1 cellular context compared by ENCODE assay signal in genomic region chr1:61337981-61338848, GRCh38.
TF ChIP-seq lines count a peak whose summit lies in the region.

No MANE protein-coding gene starts in this region.

TF ChIP-seq in HepG2, 621 proteins besides CTCF, POLR2A, EP300 and RAD21 (continued from another document and continues in another):
- TF ChIP-seq ZNF317 (CRISPR knock-in tag; IDR thresholded peaks at IDR 0.05) (no peak), ZFP36L1 (CRISPR knock-in tag; IDR thresholded peaks at IDR 0.05) (no peak), DBP (CRISPR knock-in tag; IDR thresholded peaks at IDR 0.05; ENCODE audit: not compliant biosample characterization) (no peak), ONECUT2 (CRISPR knock-in tag; IDR thresholded peaks at IDR 0.05) (peak; percentile 46), ZNF749 (CRISPR knock-in tag; IDR thresholded peaks at IDR 0.05; ENCODE audit: borderline replicate concordance) (peak; percentile 52; the same call in 1 of the 2 replicates), RXRA (CRISPR knock-in tag; IDR thresholded peaks at IDR 0.05) (peak; percentile 35; the same call in 1 of the 2 replicates), MED13 (CRISPR knock-in tag; IDR thresholded peaks at IDR 0.05) (no peak), ZNF589 (CRISPR knock-in tag; conservative IDR thresholded peaks at IDR 0.05) (no peak), ZNF512B (CRISPR knock-in tag; IDR thresholded peaks at IDR 0.05; ENCODE audit: borderline replicate concordance) (no peak), ZNF232 (CRISPR knock-in tag; IDR thresholded peaks at IDR 0.05; ENCODE audit: borderline replicate concordance) (no peak), ERF (CRISPR knock-in tag; IDR thresholded peaks at IDR 0.05) (no peak; the same call in 1 of the 2 replicates), ZNF546 (CRISPR knock-in tag; conservative IDR thresholded peaks at IDR 0.05) (no peak), POLR2G (IDR thresholded peaks at IDR 0.05; ENCODE audit: low read depth, low read length) (no peak), ZNF12 (CRISPR knock-in tag; IDR thresholded peaks at IDR 0.05) (no peak; the same call in 1 of the 2 replicates), SPEN (CRISPR knock-in tag; IDR thresholded peaks at IDR 0.05; ENCODE audit: low read depth) (no peak), HHEX (CRISPR knock-in tag; IDR thresholded peaks at IDR 0.05) (no peak), ZBTB40 (IDR thresholded peaks at IDR 0.05) (no peak), ZBTB40 (CRISPR knock-in tag; IDR thresholded peaks at IDR 0.05) (no peak; the same call in 1 of the 2 replicates), MTERF4 (CRISPR knock-in tag; IDR thresholded peaks at IDR 0.05) (no peak), GMEB1 (CRISPR knock-in tag; IDR thresholded peaks at IDR 0.05; ENCODE audit: borderline replicate concordance) (no peak), JARID2 (CRISPR knock-in tag; IDR thresholded peaks at IDR 0.05; ENCODE audit: insufficient replicate concordance) (no peak), ASH2L (IDR thresholded peaks at IDR 0.05; ENCODE audit: insufficient read length, low read depth, low read length) (peak; percentile 44), SMC3 (IDR thresholded peaks at IDR 0.05; ENCODE audit: low read length) (peak; percentile 45), U2AF2 (IDR thresholded peaks at IDR 0.05; ENCODE audit: low read depth, low read length) (no peak), ZNF276 (CRISPR knock-in tag; IDR thresholded peaks at IDR 0.05; ENCODE audit: low read depth) (no peak), ZNF761 (CRISPR knock-in tag; conservative IDR thresholded peaks at IDR 0.05) (no peak), NFKBIZ (CRISPR knock-in tag; IDR thresholded peaks at IDR 0.05) (no peak), RARA (CRISPR knock-in tag; IDR thresholded peaks at IDR 0.05) (peak; percentile 42), ZBTB7B (CRISPR knock-in tag; IDR thresholded peaks at IDR 0.05) (peak; percentile 97), SP5 (CRISPR knock-in tag; IDR thresholded peaks at IDR 0.05; ENCODE audit: borderline replicate concordance, low read depth) (no peak), ZMYM3 (CRISPR knock-in tag; IDR thresholded peaks at IDR 0.05) (peak; percentile 22; the same call in 1 of the 2 replicates), ZFP41 (CRISPR knock-in tag; IDR thresholded peaks at IDR 0.05; ENCODE audit: borderline replicate concordance) (no peak)
- TF ChIP-seq, protein P1, sequence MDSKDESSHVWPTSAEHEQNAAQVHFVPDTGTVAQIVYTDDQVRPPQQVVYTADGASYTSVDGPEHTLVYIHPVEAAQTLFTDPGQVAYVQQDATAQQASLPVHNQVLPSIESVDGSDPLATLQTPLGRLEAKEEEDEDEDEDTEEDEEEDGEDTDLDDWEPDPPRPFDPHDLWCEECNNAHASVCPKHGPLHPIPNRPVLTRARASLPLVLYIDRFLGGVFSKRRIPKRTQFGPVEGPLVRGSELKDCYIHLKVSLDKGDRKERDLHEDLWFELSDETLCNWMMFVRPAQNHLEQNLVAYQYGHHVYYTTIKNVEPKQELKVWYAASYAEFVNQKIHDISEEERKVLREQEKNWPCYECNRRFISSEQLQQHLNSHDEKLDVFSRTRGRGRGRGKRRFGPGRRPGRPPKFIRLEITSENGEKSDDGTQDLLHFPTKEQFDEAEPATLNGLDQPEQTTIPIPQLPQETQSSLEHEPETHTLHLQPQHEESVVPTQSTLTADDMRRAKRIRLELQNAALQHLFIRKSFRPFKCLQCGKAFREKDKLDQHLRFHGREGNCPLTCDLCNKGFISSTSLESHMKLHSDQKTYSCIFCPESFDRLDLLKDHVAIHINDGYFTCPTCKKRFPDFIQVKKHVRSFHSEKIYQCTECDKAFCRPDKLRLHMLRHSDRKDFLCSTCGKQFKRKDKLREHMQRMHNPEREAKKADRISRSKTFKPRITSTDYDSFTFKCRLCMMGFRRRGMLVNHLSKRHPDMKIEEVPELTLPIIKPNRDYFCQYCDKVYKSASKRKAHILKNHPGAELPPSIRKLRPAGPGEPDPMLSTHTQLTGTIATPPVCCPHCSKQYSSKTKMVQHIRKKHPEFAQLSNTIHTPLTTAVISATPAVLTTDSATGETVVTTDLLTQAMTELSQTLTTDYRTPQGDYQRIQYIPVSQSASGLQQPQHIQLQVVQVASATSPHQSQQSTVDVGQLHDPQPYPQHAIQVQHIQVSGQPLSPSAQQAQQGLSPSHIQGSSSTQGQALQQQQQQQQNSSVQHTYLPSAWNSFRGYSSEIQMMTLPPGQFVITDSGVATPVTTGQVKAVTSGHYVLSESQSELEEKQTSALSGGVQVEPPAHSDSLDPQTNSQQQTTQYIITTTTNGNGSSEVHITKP (CRISPR knock-in tag; IDR thresholded peaks at IDR 0.05; ENCODE audit: low read depth) = 0 out of 2 replicates have a peak, but pooled peaks have one; percentile 18
- TF ChIP-seq, protein P2, sequence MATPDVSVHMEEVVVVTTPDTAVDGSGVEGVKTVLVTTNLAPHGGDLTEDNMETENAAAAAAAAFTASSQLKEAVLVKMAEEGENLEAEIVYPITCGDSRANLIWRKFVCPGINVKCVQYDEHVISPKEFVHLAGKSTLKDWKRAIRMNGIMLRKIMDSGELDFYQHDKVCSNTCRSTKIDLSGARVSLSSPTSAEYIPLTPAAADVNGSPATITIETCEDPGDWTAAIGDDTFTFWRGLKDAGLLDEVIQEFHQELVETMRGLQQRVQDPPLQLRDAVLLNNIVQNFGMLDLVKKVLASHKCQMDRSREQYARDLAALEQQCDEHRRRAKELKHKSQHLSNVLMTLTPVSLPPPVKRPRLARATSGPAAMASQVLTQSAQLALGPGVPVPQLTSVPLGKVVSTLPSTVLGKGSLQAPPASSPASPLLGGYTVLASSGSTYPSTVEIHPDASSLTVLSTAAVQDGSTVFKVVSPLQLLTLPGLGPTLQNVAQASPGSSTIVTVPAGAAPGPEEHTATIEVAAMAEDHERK (CRISPR knock-in tag; IDR thresholded peaks at IDR 0.05; ENCODE audit: low read depth) = no peak
- TF ChIP-seq, protein P3, sequence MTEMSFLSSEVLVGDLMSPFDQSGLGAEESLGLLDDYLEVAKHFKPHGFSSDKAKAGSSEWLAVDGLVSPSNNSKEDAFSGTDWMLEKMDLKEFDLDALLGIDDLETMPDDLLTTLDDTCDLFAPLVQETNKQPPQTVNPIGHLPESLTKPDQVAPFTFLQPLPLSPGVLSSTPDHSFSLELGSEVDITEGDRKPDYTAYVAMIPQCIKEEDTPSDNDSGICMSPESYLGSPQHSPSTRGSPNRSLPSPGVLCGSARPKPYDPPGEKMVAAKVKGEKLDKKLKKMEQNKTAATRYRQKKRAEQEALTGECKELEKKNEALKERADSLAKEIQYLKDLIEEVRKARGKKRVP (CRISPR knock-in tag; IDR thresholded peaks at IDR 0.05) = no peak
